Comparison of ENCODE assay signal across 17 cellular contexts in the genomic region with DNA sequence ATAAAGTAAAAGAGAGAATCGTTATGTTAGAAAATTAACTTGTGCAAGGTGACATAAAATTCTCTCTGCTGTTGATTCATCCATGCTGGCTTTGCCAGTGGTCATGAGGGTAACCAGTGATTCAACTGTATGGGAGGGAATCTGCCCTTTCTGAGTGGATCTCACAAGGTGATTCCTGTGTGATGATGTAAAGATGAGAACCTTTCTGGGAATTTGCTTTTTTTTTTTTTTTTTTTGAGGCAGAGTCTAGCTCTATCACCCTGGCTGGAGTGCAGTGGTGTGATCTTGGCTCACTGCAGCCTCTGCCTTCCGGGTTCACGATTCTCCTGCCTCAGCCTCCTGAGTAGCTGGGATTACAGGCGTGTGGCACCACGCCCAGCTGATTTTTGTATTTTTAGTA. TPM values are rescaled to one million over a fixed set of nuclear protein-coding genes. Genes with fewer than 3 reads are reported as not detected.
DNase-seq lines count a peak whose midpoint lies in the region; ATAC-seq, FAIRE-seq and TF ChIP-seq lines count a peak whose summit lies in the region.
"Had no signal": no experiment of that assay in that cellular context is flagged by ENCODE, and none has a peak within 500 bp of the region (broad histone marks: within the 10 kb centered on the region; RNA-seq: fewer than 3 reads in every experiment).

No MANE protein-coding gene starts in this region.

- intact Hi-C loops in MCF 10A (cut with micrococcal nuclease) (no loop called here), breast epithelium (cut with DNase I; ENCODE audit: low total_unique reads) (no loop called here)

- CTCF ChIA-PET in MCF 10A (lab: Yijun Ruan, JAX) = interaction anchor here (1.4 to 2.0 kb wide), 2 partner anchors 8 to 104 kb away, joined by 5 to 8 read pairs; no protein-coding TSS in a partner anchor
- CTCF ChIA-PET in activated naive CD4-positive, alpha-beta T cell treated with anti-CD3 and anti-CD28 coated beads, Interleukin-2, amount 10 ng/mL, durations not matched to agents 7 days and 5 days (lab: Charles Lee) = interaction anchor here (0.6 kb wide), 1 partner anchor 858 kb away, joined by 3 read pairs; no protein-coding TSS in a partner anchor
- CTCF ChIA-PET in CD8-positive, alpha-beta memory T cell (lab: Charles Lee) = no interaction called here

- no TSS peak for BruUV-seq in MCF 10A (replicated peaks; lab: Mats Ljungman, UMichigan)

- no peak overlapping the region for H2AFZ ChIP-seq in astrocyte (ENCODE audit: low read depth, low read length)

- H3K27me3 ChIP-seq in breast epithelium = no peaks in the 10 kb centered on the region
- H3K27me3 ChIP-seq in astrocyte (ENCODE audit: insufficient read depth, low read length) = no peaks in the 10 kb centered on the region
- peaks cover 5% of the 10 kb centered on the region for H3K27me3 ChIP-seq in CD8-positive, alpha-beta memory T cell (ENCODE audit: insufficient read depth, low read length, poor library complexity, severe bottlenecking)
- H3K27me3 ChIP-seq: gastrocnemius medialis, tibial artery had no signal

- peaks cover 11% of the 10 kb centered on the region for H3K4me1 Mint-ChIP-seq in MCF 10A (ENCODE audit: insufficient read depth, unreplicated experiment)
- H3K4me1 Mint-ChIP-seq in astrocyte (ENCODE audit: low read depth, unreplicated experiment) = peaks cover 36% of the 10 kb centered on the region
- peaks cover 13% of the 10 kb centered on the region for H3K4me1 Mint-ChIP-seq in activated naive CD4-positive, alpha-beta T cell treated with anti-CD3 and anti-CD28 coated beads, Interleukin-2, amount 10 ng/mL, durations not matched to agents 7 days and 5 days
- H3K4me1 Mint-ChIP-seq in CD8-positive, alpha-beta memory T cell = peaks cover 5 to 8% (median 5%) of the 10 kb centered on the region in 3 donors

- H3K36me3 ChIP-seq in breast epithelium (no peaks in the 10 kb centered on the region), astrocyte (ENCODE audit: insufficient read depth, low read length) (peaks cover 8% of the 10 kb centered on the region)
- H3K36me3 ChIP-seq in CD8-positive, alpha-beta memory T cell (ENCODE audit: insufficient read depth, low read length) = no peaks in the 10 kb centered on the region
- H3K36me3 ChIP-seq: gastrocnemius medialis had no signal

- ATAC-seq in GM18519 (IDR thresholded peaks at IDR 0.05; ENCODE audit: low FRiP score, unreplicated experiment) = no peak
- ATAC-seq: gastrocnemius medialis, GM12878 had no signal

- H3K4me3 Mint-ChIP-seq in MCF 10A (ENCODE audit: unreplicated experiment) (no peak overlapping the region), astrocyte (ENCODE audit: unreplicated experiment) (peak overlapping the region; percentile 64)
- H3K4me3 Mint-ChIP-seq in activated naive CD4-positive, alpha-beta T cell treated with anti-CD3 and anti-CD28 coated beads, Interleukin-2, amount 10 ng/mL, durations not matched to agents 7 days and 5 days = no peak overlapping the region
- no peak overlapping the region for H3K4me3 Mint-ChIP-seq in CD8-positive, alpha-beta memory T cell
- H3K4me3 Mint-ChIP-seq: activated CD4-positive, alpha-beta memory T cell treated with anti-CD3 and anti-CD28 coated beads, Interleukin-2, amount 10 ng/mL, durations not matched to agents 7 days and 5 days had no signal

- POLR2A ChIA-PET in MCF 10A (lab: Yijun Ruan, JAX) = interaction anchor here (0.7 kb wide), 2 partner anchors 30 to 179 kb away, joined by 3 read pairs; no protein-coding TSS in a partner anchor
- POLR2A ChIA-PET in CD8-positive, alpha-beta memory T cell (lab: Charles Lee) = no interaction called here

- peaks cover 50% of the 10 kb centered on the region for H4K20me1 ChIP-seq in astrocyte (ENCODE audit: insufficient read depth, low read length)

- no peak for TF ChIP-seq POLR2A in breast epithelium (IDR thresholded peaks at IDR 0.05)

- H3K27ac Mint-ChIP-seq in MCF 10A (ENCODE audit: low read depth, unreplicated experiment) (no peak overlapping the region), astrocyte (ENCODE audit: unreplicated experiment) (peak overlapping the region; percentile 92)
- H3K27ac Mint-ChIP-seq in activated naive CD4-positive, alpha-beta T cell treated with anti-CD3 and anti-CD28 coated beads, Interleukin-2, amount 10 ng/mL, durations not matched to agents 7 days and 5 days = no peak overlapping the region
- no peak overlapping the region for H3K27ac Mint-ChIP-seq in CD8-positive, alpha-beta memory T cell
- H3K27ac Mint-ChIP-seq: activated CD4-positive, alpha-beta memory T cell treated with anti-CD3 and anti-CD28 coated beads, Interleukin-2, amount 10 ng/mL, durations not matched to agents 7 days and 5 days had no signal

- TF ChIP-seq CTCF in MCF 10A (IDR thresholded peaks at IDR 0.05; ENCODE audit: unreplicated experiment) (no peak), breast epithelium (IDR thresholded peaks at IDR 0.05) (no peak), astrocyte (IDR thresholded peaks at IDR 0.05; ENCODE audit: insufficient read depth, low read depth, low read length) (no peak)

- no peaks in the 10 kb centered on the region for H3K9me3 ChIP-seq in breast epithelium
- no peaks in the 10 kb centered on the region for H3K9me3 ChIP-seq in astrocyte (ENCODE audit: insufficient read depth, low read depth, low read length)
- no peaks in the 10 kb centered on the region for H3K9me3 ChIP-seq in CD8-positive, alpha-beta memory T cell (ENCODE audit: low read length)
- H3K9me3 ChIP-seq: gastrocnemius medialis, tibial artery had no signal

- no peaks in the 10 kb centered on the region for H3K9me3 Mint-ChIP-seq in MCF 10A (ENCODE audit: unreplicated experiment)
- no peaks in the 10 kb centered on the region for H3K9me3 Mint-ChIP-seq in astrocyte (ENCODE audit: unreplicated experiment)
- H3K9me3 Mint-ChIP-seq in activated naive CD4-positive, alpha-beta T cell treated with anti-CD3 and anti-CD28 coated beads, Interleukin-2, amount 10 ng/mL, durations not matched to agents 7 days and 5 days = no peaks in the 10 kb centered on the region
- H3K9me3 Mint-ChIP-seq in CD8-positive, alpha-beta memory T cell = no peaks in the 10 kb centered on the region
- H3K9me3 Mint-ChIP-seq: activated CD4-positive, alpha-beta memory T cell treated with anti-CD3 and anti-CD28 coated beads, Interleukin-2, amount 10 ng/mL, durations not matched to agents 7 days and 5 days had no signal

- H3K27ac ChIP-seq in breast epithelium (no peak overlapping the region), astrocyte (ENCODE audit: low read depth, low read length) (peak overlapping the region; percentile 54)
- H3K27ac ChIP-seq in CD8-positive, alpha-beta memory T cell (ENCODE audit: low read depth, low read length) = no peak overlapping the region
- H3K27ac ChIP-seq: gastrocnemius medialis, tibial artery had no signal

- H3K27me3 Mint-ChIP-seq in MCF 10A (ENCODE audit: insufficient read depth, unreplicated experiment) (no peaks in the 10 kb centered on the region), astrocyte (ENCODE audit: low read depth, unreplicated experiment) (no peaks in the 10 kb centered on the region)
- H3K27me3 Mint-ChIP-seq in activated naive CD4-positive, alpha-beta T cell treated with anti-CD3 and anti-CD28 coated beads, Interleukin-2, amount 10 ng/mL, durations not matched to agents 7 days and 5 days = peaks cover 32% of the 10 kb centered on the region
- peaks cover 7 to 32% of the 10 kb centered on the region in 2 donors for H3K27me3 Mint-ChIP-seq in CD8-positive, alpha-beta memory T cell

- DNase-seq in MCF 10A (ENCODE audit: unreplicated experiment) (peak; percentile 71), breast epithelium (ENCODE audit: low spot score in 2 of 2) (no peak), astrocyte (ENCODE audit: low read depth) (peak; percentile 91), hepatic stellate cell (ENCODE audit: low spot score) (peak; percentile 47)
- no peak for DNase-seq in activated naive CD4-positive, alpha-beta T cell treated with anti-CD3 and anti-CD28 coated beads, Interleukin-2, amount 50 U/mL, for 16 hours
- DNase-seq in activated naive CD4-positive, alpha-beta T cell treated with anti-CD3 and anti-CD28 coated beads, Interleukin-2, amount 10 ng/mL, durations not matched to agents 7 days and 5 days = no peak
- no peak for DNase-seq in CD8-positive, alpha-beta memory T cell
- DNase-seq: activated CD4-positive, alpha-beta memory T cell treated with anti-CD3 and anti-CD28 coated beads, Interleukin-2, amount 10 ng/mL, durations not matched to agents 7 days and 5 days; activated gamma-delta T cell; cerebellar nuclear complex; DMS153; gastrocnemius medialis; T1000; tibial artery had no signal

- H3K36me3 Mint-ChIP-seq in MCF 10A (ENCODE audit: insufficient read depth, unreplicated experiment) (no peaks in the 10 kb centered on the region), astrocyte (ENCODE audit: low read depth, unreplicated experiment) (peaks cover 16% of the 10 kb centered on the region)
- no peaks in the 10 kb centered on the region for H3K36me3 Mint-ChIP-seq in activated naive CD4-positive, alpha-beta T cell treated with anti-CD3 and anti-CD28 coated beads, Interleukin-2, amount 10 ng/mL, durations not matched to agents 7 days and 5 days
- H3K36me3 Mint-ChIP-seq in CD8-positive, alpha-beta memory T cell = peaks cover 0 to 3% (median 0%) of the 10 kb centered on the region in 3 donors

- FAIRE-seq in astrocyte (lab: Jason Lieb, UNC) = peak; percentile 56
- FAIRE-seq: A204.1, GM12878 had no signal

- H3K79me2 ChIP-seq in astrocyte (ENCODE audit: insufficient read depth, low read length) = peaks cover 86% of the 10 kb centered on the region

- H3K4me1 ChIP-seq in breast epithelium = no peaks in the 10 kb centered on the region
- H3K4me1 ChIP-seq in astrocyte (ENCODE audit: insufficient read depth, low read length) = peaks cover 13% of the 10 kb centered on the region
- no peaks in the 10 kb centered on the region for H3K4me1 ChIP-seq in CD8-positive, alpha-beta memory T cell (ENCODE audit: insufficient read depth, low read length)
- H3K4me1 ChIP-seq: gastrocnemius medialis had no signal

- H3K4me3 ChIP-seq in breast epithelium = no peak overlapping the region
- no peak overlapping the region for H3K4me3 ChIP-seq in astrocyte (ENCODE audit: insufficient read depth, low read depth, low read length)
- H3K4me3 ChIP-seq in CD8-positive, alpha-beta memory T cell (ENCODE audit: low read length) = no peak overlapping the region
- H3K4me3 ChIP-seq: gastrocnemius medialis, GM12878, tibial artery had no signal

- H3K4me2 ChIP-seq in astrocyte (ENCODE audit: low read length) = peak overlapping the region; percentile 38

- H3K9ac ChIP-seq in astrocyte (ENCODE audit: low read length) = peak overlapping the region; percentile 21

RNA-seq across cellular contexts. Expression of gene RAB31, which starts 23.3 kb away (rescaled TPM):
- total RNA-seq in MCF 10A (2022) (4.8 and 6.1 TPM in 2 replicates), breast epithelium (100 to 1,000 TPM in 1 of 3 donors, 10 to 100 TPM in 2; 22.4 to 110 (median 32.4) TPM), astrocyte (88.7 and 100 TPM in 2 replicates)
- 1 to 10 TPM in 1 of 2 experiments, under 1 TPM in 1; 0.57 to 1.1 TPM for total RNA-seq in CD8-positive, alpha-beta memory T cell
- polyA plus RNA-seq in CD8-positive, alpha-beta memory T cell = 4.7 TPM

Comparison
In these comparisons a context has a peak if more than half of its experiments do, and no peak if none do; other contexts are left out.
1. DNase-seq: peak in MCF 10A (single experiment), astrocyte (single experiment) and hepatic stellate cell (single experiment); none in breast epithelium (0 of 2), activated naive CD4-positive, alpha-beta T cell treated with anti-CD3 and anti-CD28 coated beads, Interleukin-2, amount 50 U/mL, for 16 hours (single experiment), activated naive CD4-positive, alpha-beta T cell treated with anti-CD3 and anti-CD28 coated beads, Interleukin-2, amount 10 ng/mL, durations not matched to agents 7 days and 5 days (single experiment) and CD8-positive, alpha-beta memory T cell (0 of 5).